In genomic region chr22:28560005-28560742, GRCh38 we compare ENCODE assay signal across 12 cellular contexts.
DNase-seq lines count a peak whose midpoint lies in the region; ATAC-seq, FAIRE-seq and TF ChIP-seq lines count a peak whose summit lies in the region.
"Had no signal": no experiment of that assay in that cellular context is flagged by ENCODE, and none has a peak within 500 bp of the region (broad histone marks: within the 10 kb centered on the region; RNA-seq: fewer than 3 reads in every experiment).

No MANE protein-coding gene starts in this region.

- CTCF ChIA-PET in activated CD4-positive, alpha-beta memory T cell treated with anti-CD3 and anti-CD28 coated beads for 36 hours (lab: Charles Lee) = no interaction called here
- CTCF ChIA-PET in activated CD8-positive, alpha-beta T cell treated with anti-CD3 and anti-CD28 coated beads, Interleukin-2, amount 10 ng/mL, durations not matched to agents 7 days and 5 days (lab: Charles Lee) = no interaction called here

- peaks cover 20% of the 10 kb centered on the region for H3K27me3 Mint-ChIP-seq in activated CD4-positive, alpha-beta memory T cell treated with anti-CD3 and anti-CD28 coated beads for 36 hours
- H3K27me3 Mint-ChIP-seq in activated CD8-positive, alpha-beta T cell treated with anti-CD3 and anti-CD28 coated beads, Interleukin-2, amount 10 ng/mL, durations not matched to agents 7 days and 5 days (ENCODE audit: low read depth) = peaks cover 10% of the 10 kb centered on the region

- H3K4me3 Mint-ChIP-seq in activated CD4-positive, alpha-beta memory T cell treated with anti-CD3 and anti-CD28 coated beads for 36 hours = no peak overlapping the region
- H3K4me3 Mint-ChIP-seq in activated CD8-positive, alpha-beta T cell treated with anti-CD3 and anti-CD28 coated beads, Interleukin-2, amount 10 ng/mL, durations not matched to agents 7 days and 5 days = no peak overlapping the region
- H3K4me3 Mint-ChIP-seq: H9 had no signal

- no peak for FAIRE-seq in HTR-8/SVneo (lab: Jason Lieb, UNC)

- DNase-seq in AG10803 (ENCODE audit: low read depth) = peak; percentile 64
- peak; percentile 36 for DNase-seq in HTR-8/SVneo (ENCODE audit: insufficient read length, low spot score)
- peak; percentile 12 for DNase-seq in astrocyte of the spinal cord (ENCODE audit: low read depth, low spot score)
- peak; percentile 36 for DNase-seq in hepatocyte (ENCODE audit: low spot score)
- no peak for DNase-seq in NK-92 (lab: John Stamatoyannopoulos, UW; ENCODE audit: unreplicated experiment)
- no peak for DNase-seq in activated CD4-positive, alpha-beta memory T cell treated with anti-CD3 and anti-CD28 coated beads for 36 hours
- DNase-seq in activated CD8-positive, alpha-beta T cell treated with anti-CD3 and anti-CD28 coated beads, Interleukin-2, amount 10 ng/mL, durations not matched to agents 7 days and 5 days = no peak
- DNase-seq: activated CD4-positive, CD25-positive, alpha-beta regulatory T cell; COR-L47; H9; SHP77 had no signal

- H3K79me2 ChIP-seq in hepatocyte = no peaks in the 10 kb centered on the region

- in situ Hi-C loops in astrocyte of the spinal cord (cut with HindIII; ENCODE audit: low sequenced_read_pairs) = no loop called here

- POLR2A ChIA-PET in activated CD4-positive, alpha-beta memory T cell treated with anti-CD3 and anti-CD28 coated beads for 36 hours (lab: Charles Lee) = no interaction called here
- POLR2A ChIA-PET in activated CD8-positive, alpha-beta T cell treated with anti-CD3 and anti-CD28 coated beads, Interleukin-2, amount 10 ng/mL, durations not matched to agents 7 days and 5 days (lab: Charles Lee) = no interaction called here

- 71% methylated on average over 2 of the region's 2 CpGs for WGBS in hepatocyte (ENCODE audit: low lambda C conversion rate, missing lambda C conversion rate)

- H3K27ac Mint-ChIP-seq in activated CD4-positive, alpha-beta memory T cell treated with anti-CD3 and anti-CD28 coated beads for 36 hours = no peak overlapping the region
- H3K27ac Mint-ChIP-seq in activated CD8-positive, alpha-beta T cell treated with anti-CD3 and anti-CD28 coated beads, Interleukin-2, amount 10 ng/mL, durations not matched to agents 7 days and 5 days = no peak overlapping the region
- H3K27ac Mint-ChIP-seq: H9 had no signal

- peak overlapping the region; percentile 86 for H3K27ac ChIP-seq in hepatocyte

- H3K4me3 ChIP-seq in AG10803 (ENCODE audit: low read length) (no peak overlapping the region), astrocyte of the spinal cord (ENCODE audit: low read depth, low read length) (no peak overlapping the region), hepatocyte (no peak overlapping the region)

- no peak overlapping the region for H3K4me2 ChIP-seq in hepatocyte

- H3K4me1 Mint-ChIP-seq in activated CD4-positive, alpha-beta memory T cell treated with anti-CD3 and anti-CD28 coated beads for 36 hours (ENCODE audit: low read depth) = no peaks in the 10 kb centered on the region
- no peaks in the 10 kb centered on the region for H3K4me1 Mint-ChIP-seq in activated CD8-positive, alpha-beta T cell treated with anti-CD3 and anti-CD28 coated beads, Interleukin-2, amount 10 ng/mL, durations not matched to agents 7 days and 5 days (ENCODE audit: low read depth)
- H3K4me1 Mint-ChIP-seq: H9 had no signal

- TF ChIP-seq CTCF in AG10803 (conservative IDR thresholded peaks at IDR 0.05; ENCODE audit: low read length) (no peak), astrocyte of the spinal cord (IDR thresholded peaks at IDR 0.05; ENCODE audit: low read depth, low read length) (no peak), hepatocyte (IDR thresholded peaks at IDR 0.05; ENCODE audit: poor library complexity) (no peak)

- ATAC-seq in HG03565 (IDR thresholded peaks at IDR 0.05; ENCODE audit: unreplicated experiment) = no peak
- ATAC-seq in activated CD8-positive, alpha-beta T cell treated with anti-CD3 and anti-CD28 coated beads, Interleukin-2, amount 10 ng/mL, durations not matched to agents 7 days and 5 days = no peak

- no peaks in the 10 kb centered on the region for H3K36me3 ChIP-seq in hepatocyte (replicated peaks; ENCODE audit: insufficient read depth, low read depth)

- intact Hi-C loops in activated CD4-positive, alpha-beta memory T cell treated with anti-CD3 and anti-CD28 coated beads for 36 hours (cut with micrococcal nuclease) = no loop called here

- no peaks in the 10 kb centered on the region for H4K20me1 ChIP-seq in hepatocyte (ENCODE audit: insufficient read depth, poor library complexity, severe bottlenecking)

- no peak overlapping the region for H2AFZ ChIP-seq in hepatocyte

- H3K4me1 ChIP-seq in hepatocyte (ENCODE audit: insufficient read depth) = no peaks in the 10 kb centered on the region

- H3K27me3 ChIP-seq in hepatocyte = no peaks in the 10 kb centered on the region

- H3K9me3 Mint-ChIP-seq in activated CD4-positive, alpha-beta memory T cell treated with anti-CD3 and anti-CD28 coated beads for 36 hours = no peaks in the 10 kb centered on the region
- no peaks in the 10 kb centered on the region for H3K9me3 Mint-ChIP-seq in activated CD8-positive, alpha-beta T cell treated with anti-CD3 and anti-CD28 coated beads, Interleukin-2, amount 10 ng/mL, durations not matched to agents 7 days and 5 days (ENCODE audit: insufficient read depth)

- no peaks in the 10 kb centered on the region for H3K9me2 ChIP-seq in hepatocyte (replicated peaks; ENCODE audit: insufficient read depth)

- no peaks in the 10 kb centered on the region for H3K36me3 Mint-ChIP-seq in activated CD4-positive, alpha-beta memory T cell treated with anti-CD3 and anti-CD28 coated beads for 36 hours
- no peaks in the 10 kb centered on the region for H3K36me3 Mint-ChIP-seq in activated CD8-positive, alpha-beta T cell treated with anti-CD3 and anti-CD28 coated beads, Interleukin-2, amount 10 ng/mL, durations not matched to agents 7 days and 5 days (ENCODE audit: low read depth)

- no peaks in the 10 kb centered on the region for H3K9me3 ChIP-seq in hepatocyte (ENCODE audit: low read depth)

Comparison
In these comparisons a context has a peak if more than half of its experiments do, and no peak if none do; other contexts are left out.
1. DNase-seq: peak in AG10803 (single experiment), HTR-8/SVneo (single experiment), astrocyte of the spinal cord (single experiment) and hepatocyte (single experiment); none in NK-92 (single experiment), activated CD4-positive, alpha-beta memory T cell treated with anti-CD3 and anti-CD28 coated beads for 36 hours (single experiment) and activated CD8-positive, alpha-beta T cell treated with anti-CD3 and anti-CD28 coated beads, Interleukin-2, amount 10 ng/mL, durations not matched to agents 7 days and 5 days (single experiment).